Comparison of ENCODE assay signal across 8 cellular contexts in genomic region chr10:11178606-11179221, GRCh38.
DNase-seq lines count a peak whose midpoint lies in the region; ATAC-seq and TF ChIP-seq lines count a peak whose summit lies in the region.

No MANE protein-coding gene starts in this region.

- peaks cover 4% of the 10 kb centered on the region; the same call in 1 of the 2 replicates for H3F3A ChIP-seq in SU-DHL-6 (ENCODE audit: insufficient read depth)

- H3K4me3 ChIP-seq in SU-DHL-6 (ENCODE audit: insufficient read depth, low read length, poor library complexity, severe bottlenecking): peak overlapping the region; percentile 0
- no peak overlapping the region for H3K4me3 ChIP-seq in lung

- no peak for TF ChIP-seq CTCF in SU-DHL-6 (IDR thresholded peaks at IDR 0.05; ENCODE audit: insufficient read depth, low read length, poor library complexity, severe bottlenecking)
- no peak for TF ChIP-seq CTCF in lung (IDR thresholded peaks at IDR 0.05; ENCODE audit: control extremely low read depth, extremely low read depth)

- H3K79me2 ChIP-seq in SU-DHL-6 (ENCODE audit: insufficient read depth, low read length): no peaks in the 10 kb centered on the region; the same call in 1 of the 2 replicates

- H3K36me3 ChIP-seq in SU-DHL-6 (ENCODE audit: low read length) (no peaks in the 10 kb centered on the region), lung (ENCODE audit: control insufficient read depth in 2 of 2, insufficient read depth in 2 of 2, low read length in 2 of 2) (peaks cover 3 to 4% of the 10 kb centered on the region in 2 donors)

- H3K9me2 ChIP-seq in SU-DHL-6 (replicated peaks; ENCODE audit: insufficient read depth, low read length): no peaks in the 10 kb centered on the region

- H3K4me2 ChIP-seq in SU-DHL-6 (ENCODE audit: low read depth, low read length, poor library complexity, severe bottlenecking): peak overlapping the region; percentile 50

- H3K9ac ChIP-seq in SU-DHL-6 (ENCODE audit: low read length): peak overlapping the region; percentile 10; the same call in 1 of the 2 replicates

- peak; percentile 44 for DNase-seq in activated naive CD8-positive, alpha-beta T cell treated with anti-CD3 and anti-CD28 coated beads, Interleukin-2, amount 50 U/mL, for 16 hours (ENCODE audit: low read depth, low spot score)
- DNase-seq in lung (ENCODE audit: low spot score): no peak
- DNase-seq in stimulated activated naive CD4-positive, alpha-beta T cell treated with Interleukin-2 at 50 U/mL for 16 hours (lab: John Stamatoyannopoulos, UW): peak; percentile 82
- DNase-seq in mesenteric fat pad (ENCODE audit: low spot score): no peak
- DNase-seq in NCI-H2107 (lab: John Stamatoyannopoulos, UW): no peak

- H3K9me3 ChIP-seq in SU-DHL-6 (ENCODE audit: insufficient read depth, low read length) (no peaks in the 10 kb centered on the region), lung (ENCODE audit: control insufficient read depth in 2 of 2, insufficient read depth in 1 of 2, low read length in 1 of 2) (no peaks in the 10 kb centered on the region)

- no peaks in the 10 kb centered on the region for H4K20me1 ChIP-seq in SU-DHL-6 (ENCODE audit: low read depth, low read length)

- no peak overlapping the region for H2AFZ ChIP-seq in SU-DHL-6 (ENCODE audit: low read depth, low read length, severe bottlenecking)

- H3K27ac ChIP-seq in SU-DHL-6 (ENCODE audit: low read depth, low read length): peak overlapping the region; percentile 29
- H3K27ac ChIP-seq in lung (ENCODE audit: low read depth in 1 of 2, low read length in 1 of 2): peak overlapping the region in 1 of 2 donors; percentile 14

- WGBS in lung, 2 donors: 28 to 48% methylated on average over 10 of the region's 10 CpGs

- no peaks in the 10 kb centered on the region for H3K27me3 ChIP-seq in SU-DHL-6 (ENCODE audit: low read length)
- H3K27me3 ChIP-seq in lung (ENCODE audit: control insufficient read depth, insufficient read depth): no peaks in the 10 kb centered on the region

- ATAC-seq in GM19023 (IDR thresholded peaks at IDR 0.05; ENCODE audit: unreplicated experiment): peak; percentile 86
- peak; percentile 75 for ATAC-seq in HG03095 (IDR thresholded peaks at IDR 0.05; ENCODE audit: unreplicated experiment)
- peak; percentile 45 for ATAC-seq in lung (ENCODE audit: insufficient read depth, low FRiP score)

- H3K4me1 ChIP-seq in lung (ENCODE audit: control insufficient read depth in 2 of 2, insufficient read depth in 2 of 2, low read length in 2 of 2): peaks cover 15 to 27% of the 10 kb centered on the region in 2 donors

Comparison
In these comparisons a context has a peak if more than half of its experiments do, and no peak if none do; other contexts are left out.
1. DNase-seq: peak in activated naive CD8-positive, alpha-beta T cell treated with anti-CD3 and anti-CD28 coated beads, Interleukin-2, amount 50 U/mL, for 16 hours (single experiment) and stimulated activated naive CD4-positive, alpha-beta T cell treated with Interleukin-2 at 50 U/mL for 16 hours (single experiment); none in lung (single experiment), mesenteric fat pad (single experiment) and NCI-H2107 (single experiment).
2. Peak in every context shown above with its lines, with median percentiles within 50 percentile points of each other: ATAC-seq.